In genomic region chr1:50829010-50829958, GRCh38 we compare ENCODE assay signal across 16 cellular contexts.
DNase-seq lines count a peak whose midpoint lies in the region; ATAC-seq, FAIRE-seq and TF ChIP-seq lines count a peak whose summit lies in the region.
"Had no signal": no experiment of that assay in that cellular context is flagged by ENCODE, and none has a peak within 500 bp of the region (broad histone marks: within the 10 kb centered on the region; RNA-seq: fewer than 3 reads in every experiment).

No MANE protein-coding gene starts in this region.

- no peak for TF ChIP-seq POLR2A in HepG2 (IDR thresholded peaks at IDR 0.05; ENCODE audit: insufficient read depth in 1 of 2, low read depth in 2 of 2, low read length in 2 of 2)

- no peak for ATAC-seq in HepG2
- peak; percentile 51 to 92 (median 81) for ATAC-seq in heart right ventricle
- no peak for ATAC-seq in activated naive CD4-positive, alpha-beta T cell treated with anti-CD3 and anti-CD28 coated beads, Interleukin-2, amount 50 U/mL, for 72 hours
- ATAC-seq: gastroesophageal sphincter, HCT116 had no signal

- no peaks in the 10 kb centered on the region for H3K79me2 ChIP-seq in HepG2 (ENCODE audit: insufficient read depth, low read length)

- 16% methylated on average over 1 of the region's 1 CpG for WGBS in liver
- 90% methylated on average over 1 of the region's 1 CpG for WGBS in HepG2 (ENCODE audit: low lambda C conversion rate)
- WGBS in heart right ventricle, 2 donors: 13 to 21% methylated on average over 1 of the region's 1 CpG

- no peak overlapping the region for H2AFZ ChIP-seq in HepG2 (ENCODE audit: low read length)

- H3K4me3 Mint-ChIP-seq in type B pancreatic cell: peak overlapping the region; percentile 64
- no peak overlapping the region for H3K4me3 Mint-ChIP-seq in activated T-helper 2 cell treated with anti-CD3 and anti-CD28 coated beads, Interferon-gamma antibody, Interleukin-2, Interleukin-4, amounts not matched to agents 10 μg/mL and 5 μg/mL and 100 μg/mL, durations not matched to agents 14 hours and 24 hours and 36 hours (ENCODE audit: low read depth)

- no peaks in the 10 kb centered on the region for H3K27me3 ChIP-seq in liver (ENCODE audit: control insufficient read depth in 4 of 4, insufficient read depth in 4 of 4, low read length in 3 of 4)
- H3K27me3 ChIP-seq in HepG2 (ENCODE audit: control insufficient read depth in 1 of 2, insufficient read depth in 2 of 2, low read length in 2 of 2): no peaks in the 10 kb centered on the region
- no peaks in the 10 kb centered on the region for H3K27me3 ChIP-seq in heart right ventricle
- H3K27me3 ChIP-seq: brain microvascular endothelial cell, gastroesophageal sphincter, suprapubic skin had no signal

- H3K4me2 ChIP-seq in HepG2 (ENCODE audit: low read depth, low read length): no peak overlapping the region

- H3K9me3 ChIP-seq in liver (ENCODE audit: control insufficient read depth in 4 of 4, low read length in 3 of 4) (no peaks in the 10 kb centered on the region), HepG2 (ENCODE audit: low read length) (no peaks in the 10 kb centered on the region), heart right ventricle (peaks cover 0 to 4% (median 0%) of the 10 kb centered on the region in 11 donors)
- H3K9me3 ChIP-seq: gastroesophageal sphincter, suprapubic skin had no signal

- TF ChIP-seq EP300 in HepG2 (IDR thresholded peaks at IDR 0.05; ENCODE audit: low read depth in 2 of 2, low read length in 2 of 2) (no peak), HepG2 (CRISPR knock-in tag; IDR thresholded peaks at IDR 0.05; ENCODE audit: borderline replicate concordance) (no peak)

- in situ Hi-C loops in HepG2 (cut with HindIII; ENCODE audit: extremely low pct_ligation_motif_present, low pct_unique_long_range_greater_than_20kb): no loop called here
- in situ Hi-C loops in SK-MEL-5 (cut with HindIII; ENCODE audit: low pct_unique_long_range_greater_than_20kb, low sequenced_read_pairs): no loop called here

- peak overlapping the region; percentile 75 for H3K27ac Mint-ChIP-seq in type B pancreatic cell
- H3K27ac Mint-ChIP-seq in activated T-helper 2 cell treated with anti-CD3 and anti-CD28 coated beads, Interferon-gamma antibody, Interleukin-2, Interleukin-4, amounts not matched to agents 10 μg/mL and 5 μg/mL and 100 μg/mL, durations not matched to agents 14 hours and 24 hours and 36 hours: no peak overlapping the region
- H3K27ac Mint-ChIP-seq in activated naive CD4-positive, alpha-beta T cell treated with anti-CD3 and anti-CD28 coated beads, Interleukin-2, amount 50 U/mL, for 72 hours: no peak overlapping the region

- FAIRE-seq in HepG2 (lab: Jason Lieb, UNC) (no peak), frontal cortex (lab: Jason Lieb, UNC) (no peak)

- H3K4me1 Mint-ChIP-seq in type B pancreatic cell (ENCODE audit: unreplicated experiment): peaks cover 5% of the 10 kb centered on the region
- H3K4me1 Mint-ChIP-seq in activated T-helper 2 cell treated with anti-CD3 and anti-CD28 coated beads, Interferon-gamma antibody, Interleukin-2, Interleukin-4, amounts not matched to agents 10 μg/mL and 5 μg/mL and 100 μg/mL, durations not matched to agents 14 hours and 24 hours and 36 hours (ENCODE audit: low read depth): no peaks in the 10 kb centered on the region

- POLR2A ChIA-PET in HepG2 (lab: Yijun Ruan, JAX): no interaction called here

- H3K9me3 Mint-ChIP-seq in type B pancreatic cell: peaks cover 5% of the 10 kb centered on the region
- no peaks in the 10 kb centered on the region for H3K9me3 Mint-ChIP-seq in activated T-helper 2 cell treated with anti-CD3 and anti-CD28 coated beads, Interferon-gamma antibody, Interleukin-2, Interleukin-4, amounts not matched to agents 10 μg/mL and 5 μg/mL and 100 μg/mL, durations not matched to agents 14 hours and 24 hours and 36 hours
- H3K9me3 Mint-ChIP-seq in activated naive CD4-positive, alpha-beta T cell treated with anti-CD3 and anti-CD28 coated beads, Interleukin-2, amount 50 U/mL, for 72 hours: peaks cover 0 to 5% of the 10 kb centered on the region in 2 donors

- BruUV-seq in HepG2 (replicated peaks; lab: Mats Ljungman, UMichigan): no TSS peak

- peaks cover 7% of the 10 kb centered on the region for H3K36me3 Mint-ChIP-seq in type B pancreatic cell
- peaks cover 3% of the 10 kb centered on the region for H3K36me3 Mint-ChIP-seq in activated T-helper 2 cell treated with anti-CD3 and anti-CD28 coated beads, Interferon-gamma antibody, Interleukin-2, Interleukin-4, amounts not matched to agents 10 μg/mL and 5 μg/mL and 100 μg/mL, durations not matched to agents 14 hours and 24 hours and 36 hours (ENCODE audit: low read depth)
- peaks cover under 1 to 5% of the 10 kb centered on the region in 2 donors for H3K36me3 Mint-ChIP-seq in activated naive CD4-positive, alpha-beta T cell treated with anti-CD3 and anti-CD28 coated beads, Interleukin-2, amount 50 U/mL, for 72 hours

- intact Hi-C loops in HepG2 (cut with micrococcal nuclease; ENCODE audit: unreplicated experiment): no loop called here
- intact Hi-C loops in heart right ventricle (cut with DNase I): no loop called here
- intact Hi-C loops in activated T-helper 2 cell treated with anti-CD3 and anti-CD28 coated beads, Interferon-gamma antibody, Interleukin-2, Interleukin-4, amounts not matched to agents 10 μg/mL and 5 μg/mL and 100 μg/mL, durations not matched to agents 14 hours and 24 hours and 36 hours (cut with micrococcal nuclease): no loop called here

- H4K20me1 ChIP-seq in HepG2 (ENCODE audit: insufficient read depth, low read length): no peaks in the 10 kb centered on the region

- H3K36me3 ChIP-seq in liver (ENCODE audit: control insufficient read depth in 4 of 4, insufficient read depth in 3 of 4, low read depth in 1 of 4, low read length in 3 of 4) (no peaks in the 10 kb centered on the region), HepG2 (replicated peaks in 1 of 2; ENCODE audit: control insufficient read depth in 1 of 2, insufficient read depth in 2 of 2, low read length in 2 of 2) (no peaks in the 10 kb centered on the region), heart right ventricle (no peaks in the 10 kb centered on the region)
- H3K36me3 ChIP-seq: brain microvascular endothelial cell, gastroesophageal sphincter, suprapubic skin had no signal

- H3K4me1 ChIP-seq in liver (ENCODE audit: control insufficient read depth in 4 of 4, insufficient read depth in 4 of 4, low read length in 3 of 4): peaks cover 8 to 15% (median 10%) of the 10 kb centered on the region in 4 donors
- peaks cover 9% of the 10 kb centered on the region for H3K4me1 ChIP-seq in HepG2 (ENCODE audit: insufficient read depth, low read length)
- H3K4me1 ChIP-seq in heart right ventricle: peaks cover 0 to 37% (median 16%) of the 10 kb centered on the region in 9 donors

- no peak for DNase-seq in HepG2 (ENCODE audit: low spot score)
- DNase-seq in SK-MEL-5 (ENCODE audit: low read depth, low spot score): peak; percentile 21
- DNase-seq in heart right ventricle: peak in 1 of 2 donors; percentile 10
- DNase-seq in type B pancreatic cell (ENCODE audit: extremely low spot score, unreplicated experiment): no peak
- no peak for DNase-seq in activated T-helper 2 cell treated with anti-CD3 and anti-CD28 coated beads, Interferon-gamma antibody, Interleukin-2, Interleukin-4, amounts not matched to agents 10 μg/mL and 5 μg/mL and 100 μg/mL, durations not matched to agents 14 hours and 24 hours and 36 hours (ENCODE audit: low spot score)
- no peak for DNase-seq in frontal cortex (ENCODE audit: low spot score in 2 of 2)
- DNase-seq in activated naive CD4-positive, alpha-beta T cell treated with anti-CD3 and anti-CD28 coated beads, Interleukin-2, amount 50 U/mL, for 72 hours (ENCODE audit: low spot score in 2 of 2): no peak
- DNase-seq: activated effector memory CD4-positive, alpha-beta T cell treated with Interleukin-2 at 50 U/mL for 16 hours; brain microvascular endothelial cell; effector CD8-positive, alpha-beta T cell; stimulated activated CD4-positive, alpha-beta T cell treated with anti-CD3 and anti-CD28 coated beads, Interleukin-15, amount 100 ng/mL, for 24 hours had no signal

- CTCF ChIA-PET in HepG2 (lab: Yijun Ruan, JAX; ENCODE audit: low intra/inter-chr PET ratio, low total read pairs): no interaction called here

- no peaks in the 10 kb centered on the region for H3K27me3 Mint-ChIP-seq in type B pancreatic cell
- H3K27me3 Mint-ChIP-seq in activated T-helper 2 cell treated with anti-CD3 and anti-CD28 coated beads, Interferon-gamma antibody, Interleukin-2, Interleukin-4, amounts not matched to agents 10 μg/mL and 5 μg/mL and 100 μg/mL, durations not matched to agents 14 hours and 24 hours and 36 hours (ENCODE audit: low read depth): no peaks in the 10 kb centered on the region

- H3K4me3 ChIP-seq in liver (ENCODE audit: low read depth in 1 of 3, low read length in 3 of 3) (no peak overlapping the region), HepG2 (replicated peaks in 1 of 3; ENCODE audit: insufficient read depth in 1 of 3, low read depth in 2 of 3, low read length in 3 of 3) (no peak overlapping the region), heart right ventricle (no peak overlapping the region)
- H3K4me3 ChIP-seq: gastroesophageal sphincter, SK-N-MC, suprapubic skin had no signal

- H3K9ac ChIP-seq in liver (ENCODE audit: low read depth in 1 of 2, low read length in 2 of 2) (no peak overlapping the region), HepG2 (ENCODE audit: insufficient read depth, low read depth, low read length) (no peak overlapping the region)

- H3K27ac ChIP-seq in liver (ENCODE audit: low read depth in 1 of 2, low read length in 2 of 2) (peak overlapping the region in 1 of 2 donors; percentile 38), HepG2 (ENCODE audit: extremely low read length, insufficient read depth, low read length) (no peak overlapping the region), heart right ventricle (peak overlapping the region in 5 of 10 donors; percentile 10 to 36 (median 25))
- H3K27ac ChIP-seq: brain microvascular endothelial cell, gastroesophageal sphincter, SK-N-MC, suprapubic skin had no signal

- TF ChIP-seq CTCF in liver (IDR thresholded peaks at IDR 0.05; ENCODE audit: low read depth, low read length, missing input control) (no peak), HepG2 (CRISPR knock-in tag; IDR thresholded peaks at IDR 0.05) (no peak), heart right ventricle (IDR thresholded peaks at IDR 0.05) (no peak), type B pancreatic cell (conservative IDR thresholded peaks at IDR 0.05) (no peak)

- TF ChIP-seq RAD21 in liver (IDR thresholded peaks at IDR 0.05) (no peak), HepG2 (CRISPR knock-in tag; IDR thresholded peaks at IDR 0.05) (no peak)

TF ChIP-seq in liver, 16 proteins besides CTCF, POLR2A, EP300 and RAD21 (continues in another document):
- TF ChIP-seq JUND (IDR thresholded peaks at IDR 0.05): no peak

TF ChIP-seq in HepG2, 621 proteins besides CTCF, POLR2A, EP300 and RAD21 (continues in another document):
- no peak for TF ChIP-seq GATAD2A (CRISPR knock-in tag; IDR thresholded peaks at IDR 0.05)

Comparison
In these comparisons a context has a peak if more than half of its experiments do, and no peak if none do; other contexts are left out.
1. ATAC-seq: peak in heart right ventricle (8 of 8); none in HepG2 (single experiment) and activated naive CD4-positive, alpha-beta T cell treated with anti-CD3 and anti-CD28 coated beads, Interleukin-2, amount 50 U/mL, for 72 hours (0 of 2).